ENCODE assay signal across 10 cellular contexts in the genomic region with DNA sequence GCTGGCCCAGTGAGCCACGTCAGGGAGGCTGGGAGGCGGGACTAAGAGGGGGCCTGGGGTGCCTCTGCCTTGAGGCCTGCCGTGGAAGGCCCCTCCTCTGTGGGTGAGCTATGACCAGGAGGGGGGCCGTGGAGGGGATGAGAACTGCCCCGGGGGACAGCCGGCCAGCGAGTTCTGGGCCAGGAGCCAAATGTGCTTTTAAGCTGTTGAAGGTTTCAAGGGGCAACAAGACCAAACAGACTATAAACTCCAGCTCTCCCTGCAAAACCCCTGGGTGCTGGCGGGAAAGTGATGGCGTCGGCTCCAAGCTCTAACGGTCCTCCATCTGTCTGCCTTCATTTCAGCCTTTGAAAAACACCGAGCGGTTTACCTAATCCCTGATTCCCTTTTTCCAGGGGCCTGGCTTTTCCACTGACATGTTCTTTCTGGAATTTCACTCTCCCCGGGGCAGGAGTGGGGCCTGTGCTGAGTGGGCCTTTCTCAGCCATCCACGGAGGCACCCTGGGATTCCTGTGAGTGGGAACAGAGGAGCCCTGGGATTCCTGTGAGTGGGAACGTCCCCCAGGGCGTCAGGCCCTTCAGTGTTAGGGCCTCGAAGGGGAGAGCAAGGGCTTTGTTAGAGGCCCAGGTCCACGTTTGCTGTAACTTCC.
DNase-seq lines count a peak whose midpoint lies in the region; ATAC-seq and TF ChIP-seq lines count a peak whose summit lies in the region.
"Had no signal": no experiment of that assay in that cellular context is flagged by ENCODE, and none has a peak within 500 bp of the region (broad histone marks: within the 10 kb centered on the region; RNA-seq: fewer than 3 reads in every experiment).

No MANE protein-coding gene starts in this region.

- H3K4me3 ChIP-seq in choroid plexus epithelial cell (ENCODE audit: low read depth, low read length), result no peak overlapping the region
- H3K4me3 ChIP-seq: HAP-1 had no signal

- DNase-seq in Right ventricle myocardium inferior (ENCODE audit: missing footprints), result peak; percentile 85
- DNase-seq in cardiac septum (ENCODE audit: low spot score), result no peak
- peak; percentile 96 for DNase-seq in choroid plexus epithelial cell (ENCODE audit: low read depth)
- DNase-seq in medulla oblongata (ENCODE audit: extremely low spot score), result peak; percentile 44
- no peak for DNase-seq in hippocampal formation (lab: John Stamatoyannopoulos, UW)
- DNase-seq: ACHN had no signal

- intact Hi-C loops in Right ventricle myocardium inferior (cut with DNase I) (no loop called here), cardiac septum (cut with DNase I) (no loop called here)

- no peak for TF ChIP-seq CTCF in choroid plexus epithelial cell (conservative IDR thresholded peaks at IDR 0.05; ENCODE audit: low read depth, low read length)

- ATAC-seq in Right ventricle myocardium inferior, result peak; percentile 86
- no peak for ATAC-seq in GM21367 (IDR thresholded peaks at IDR 0.05; ENCODE audit: unreplicated experiment)
- no peak for ATAC-seq in HG02623 (IDR thresholded peaks at IDR 0.05; ENCODE audit: unreplicated experiment)
- no peak for ATAC-seq in HG02885 (IDR thresholded peaks at IDR 0.05; ENCODE audit: poor library complexity, unreplicated experiment)

Comparison
In these comparisons a context has a peak if more than half of its experiments do, and no peak if none do; other contexts are left out.
1. DNase-seq: peak in Right ventricle myocardium inferior (single experiment), choroid plexus epithelial cell (single experiment) and medulla oblongata (single experiment); none in cardiac septum (single experiment) and hippocampal formation (0 of 2).